ENCODE assay signal across 30 cellular contexts in the genomic region with DNA sequence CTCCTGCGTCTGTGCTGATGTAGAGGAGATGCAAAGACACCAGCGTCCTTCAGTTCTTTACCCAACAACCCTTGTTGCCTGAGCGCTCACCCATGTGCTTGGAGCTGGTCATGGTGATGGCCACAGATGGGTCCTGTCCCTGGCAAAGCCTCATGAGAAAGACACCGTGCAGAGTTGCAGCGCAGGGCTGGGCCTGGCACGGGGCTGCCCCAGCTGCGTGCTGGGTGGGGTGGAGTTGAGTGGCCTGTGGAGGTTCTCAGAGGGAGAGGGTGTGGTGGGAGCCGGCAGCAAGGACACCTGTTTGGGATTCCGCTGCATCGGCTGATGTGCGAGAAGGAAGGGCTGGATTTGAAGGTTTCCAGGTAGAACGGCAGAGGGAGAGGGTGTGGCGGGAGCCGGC.
DNase-seq lines count a peak whose midpoint lies in the region; ATAC-seq and TF ChIP-seq lines count a peak whose summit lies in the region.
"Had no signal": no experiment of that assay in that cellular context is flagged by ENCODE, and none has a peak within 500 bp of the region (broad histone marks: within the 10 kb centered on the region; RNA-seq: fewer than 3 reads in every experiment).

No MANE protein-coding gene starts in this region.

- H3K4me3 Mint-ChIP-seq in GM23338 (no peak overlapping the region), T-helper 17 cell (no peak overlapping the region), endothelial cell (ENCODE audit: unreplicated experiment) (peak overlapping the region; percentile 60), progenitor cell of endocrine pancreas (ENCODE audit: low read depth) (no peak overlapping the region)
- H3K4me3 Mint-ChIP-seq in activated T-helper 1 cell treated with anti-CD3 and anti-CD28 coated beads, Interleukin-12 subunit alpha, Interleukin-12 subunit beta, Interleukin-2, Interleukin-4 antibody, amounts not matched to agents 30 ng/mL and 10 ng/mL and 1 ng/mL, durations not matched to agents 14 hours and 24 hours and 36 hours = no peak overlapping the region
- H3K4me3 Mint-ChIP-seq: CD14-positive monocyte; CD8-positive, alpha-beta memory T cell had no signal

- no peaks in the 10 kb centered on the region for H3K27me3 ChIP-seq in GM23338 (ENCODE audit: insufficient read depth)
- H3K27me3 ChIP-seq: BE2C, SJCRH30 had no signal

- no peak overlapping the region for H3K4me2 ChIP-seq in GM23338
- H3K4me2 ChIP-seq: KMS-11 had no signal

- peaks cover 77% of the 10 kb centered on the region for H3K36me3 Mint-ChIP-seq in GM23338 (ENCODE audit: low read depth)
- H3K36me3 Mint-ChIP-seq in T-helper 17 cell (ENCODE audit: low read depth) = peaks cover 15% of the 10 kb centered on the region
- H3K36me3 Mint-ChIP-seq in endothelial cell (ENCODE audit: low read depth, unreplicated experiment) = peaks cover 47% of the 10 kb centered on the region
- H3K36me3 Mint-ChIP-seq in progenitor cell of endocrine pancreas (ENCODE audit: insufficient read depth) = peaks cover 43% of the 10 kb centered on the region
- peaks cover 59% of the 10 kb centered on the region for H3K36me3 Mint-ChIP-seq in activated T-helper 1 cell treated with anti-CD3 and anti-CD28 coated beads, Interleukin-12 subunit alpha, Interleukin-12 subunit beta, Interleukin-2, Interleukin-4 antibody, amounts not matched to agents 30 ng/mL and 10 ng/mL and 1 ng/mL, durations not matched to agents 14 hours and 24 hours and 36 hours (ENCODE audit: low read depth)

- H3K4me1 Mint-ChIP-seq in GM23338 (no peaks in the 10 kb centered on the region), T-helper 17 cell (peaks cover 22% of the 10 kb centered on the region), endothelial cell (ENCODE audit: unreplicated experiment) (peaks cover 3% of the 10 kb centered on the region), progenitor cell of endocrine pancreas (ENCODE audit: low read depth) (peaks cover 4% of the 10 kb centered on the region)
- peaks cover 13% of the 10 kb centered on the region for H3K4me1 Mint-ChIP-seq in activated T-helper 1 cell treated with anti-CD3 and anti-CD28 coated beads, Interleukin-12 subunit alpha, Interleukin-12 subunit beta, Interleukin-2, Interleukin-4 antibody, amounts not matched to agents 30 ng/mL and 10 ng/mL and 1 ng/mL, durations not matched to agents 14 hours and 24 hours and 36 hours (ENCODE audit: low read depth)
- H3K4me1 Mint-ChIP-seq: CD14-positive monocyte had no signal

- H3K27me3 Mint-ChIP-seq in GM23338 (ENCODE audit: insufficient read depth, low read depth, poor library complexity) (peaks cover 4% of the 10 kb centered on the region), T-helper 17 cell (no peaks in the 10 kb centered on the region), endothelial cell (ENCODE audit: unreplicated experiment) (peaks cover 9% of the 10 kb centered on the region), progenitor cell of endocrine pancreas (no peaks in the 10 kb centered on the region)
- no peaks in the 10 kb centered on the region for H3K27me3 Mint-ChIP-seq in activated T-helper 1 cell treated with anti-CD3 and anti-CD28 coated beads, Interleukin-12 subunit alpha, Interleukin-12 subunit beta, Interleukin-2, Interleukin-4 antibody, amounts not matched to agents 30 ng/mL and 10 ng/mL and 1 ng/mL, durations not matched to agents 14 hours and 24 hours and 36 hours (ENCODE audit: insufficient read depth)

- no peak overlapping the region for H3K4me3 ChIP-seq in GM23338
- H3K4me3 ChIP-seq: GM12878, SJCRH30 had no signal

- peaks cover 15% of the 10 kb centered on the region; the same call in 1 of the 2 replicates for H4K20me1 ChIP-seq in GM23338 (replicated peaks; ENCODE audit: insufficient read depth)

- no peaks in the 10 kb centered on the region for H3K9me2 ChIP-seq in GM23338 (ENCODE audit: insufficient read depth)

- ATAC-seq in GM23338 (no peak), T-helper 17 cell (no peak)
- ATAC-seq: GM12878, PC-3, Right ventricle myocardium inferior, SK-N-SH treated with all-trans-retinoic acid at 6 μM for 48 hours had no signal

- intact Hi-C loops in activated T-helper 1 cell treated with anti-CD3 and anti-CD28 coated beads, Interleukin-12 subunit alpha, Interleukin-12 subunit beta, Interleukin-2, Interleukin-4 antibody, amounts not matched to agents 30 ng/mL and 10 ng/mL and 1 ng/mL, durations not matched to agents 14 hours and 24 hours and 36 hours (cut with micrococcal nuclease) = no loop called here

- peaks cover 47% of the 10 kb centered on the region for H3K79me2 ChIP-seq in GM23338 (replicated peaks; ENCODE audit: insufficient read depth)

- H3F3A ChIP-seq in GM23338 (replicated peaks; ENCODE audit: low read depth) = no peaks in the 10 kb centered on the region

- H2AFZ ChIP-seq in GM23338 = no peak overlapping the region

- no peaks in the 10 kb centered on the region for H3K9me3 Mint-ChIP-seq in GM23338
- no peaks in the 10 kb centered on the region for H3K9me3 Mint-ChIP-seq in endothelial cell (ENCODE audit: unreplicated experiment)
- H3K9me3 Mint-ChIP-seq in progenitor cell of endocrine pancreas (ENCODE audit: low read depth) = peaks cover 4% of the 10 kb centered on the region
- peaks cover 20% of the 10 kb centered on the region for H3K9me3 Mint-ChIP-seq in activated T-helper 1 cell treated with anti-CD3 and anti-CD28 coated beads, Interleukin-12 subunit alpha, Interleukin-12 subunit beta, Interleukin-2, Interleukin-4 antibody, amounts not matched to agents 30 ng/mL and 10 ng/mL and 1 ng/mL, durations not matched to agents 14 hours and 24 hours and 36 hours

- H3K27ac Mint-ChIP-seq in GM23338 (peak overlapping the region; percentile 83; the same call in 1 of the 2 replicates), T-helper 17 cell (peak overlapping the region; percentile 91), endothelial cell (ENCODE audit: unreplicated experiment) (no peak overlapping the region), progenitor cell of endocrine pancreas (peak overlapping the region; percentile 16)
- no peak overlapping the region for H3K27ac Mint-ChIP-seq in activated T-helper 1 cell treated with anti-CD3 and anti-CD28 coated beads, Interleukin-12 subunit alpha, Interleukin-12 subunit beta, Interleukin-2, Interleukin-4 antibody, amounts not matched to agents 30 ng/mL and 10 ng/mL and 1 ng/mL, durations not matched to agents 14 hours and 24 hours and 36 hours

- H3K4me1 ChIP-seq in GM23338 (ENCODE audit: insufficient read depth) = no peaks in the 10 kb centered on the region
- H3K4me1 ChIP-seq: BE2C had no signal

- no peak for DNase-seq in GM23338 (ENCODE audit: low spot score)
- no peak for DNase-seq in T-helper 17 cell
- DNase-seq in endothelial cell (ENCODE audit: low spot score) = no peak
- no peak for DNase-seq in progenitor cell of endocrine pancreas (ENCODE audit: low spot score, unreplicated experiment)
- no peak for DNase-seq in activated T-helper 1 cell treated with anti-CD3 and anti-CD28 coated beads, Interleukin-12 subunit alpha, Interleukin-12 subunit beta, Interleukin-2, Interleukin-4 antibody, amounts not matched to agents 30 ng/mL and 10 ng/mL and 1 ng/mL, durations not matched to agents 14 hours and 24 hours and 36 hours (ENCODE audit: low spot score)
- DNase-seq in activated effector memory CD4-positive, alpha-beta T cell treated with anti-CD3 and anti-CD28 coated beads, Interleukin-2, amount 50 U/mL, for 16 hours = no peak
- no peak for DNase-seq in activated CD8-positive, alpha-beta memory T cell treated with anti-CD3 and anti-CD28 coated beads, Interleukin-2, amount 50 U/mL, for 4 hours
- DNase-seq: BE2C; CD8-positive, alpha-beta memory T cell; DMS 273 treated with DMSO at 0.1 percent for 48 hours; DMS79; EL; GDM1; GOT3; HCEC 1CT; IMR-90; MM.1S; NCI-H1092; NCI-H1436; NCI-H187; NCI-H526; NCI-H82; NK-92 treated with Interleukin-12 subunit alpha and Interleukin-12 subunit beta, amount 100 ng/mL, for 24 hours; PC-3; SJCRH30 had no signal

- TF ChIP-seq CTCF in GM23338 (conservative IDR thresholded peaks at IDR 0.05; ENCODE audit: low read depth in 2 of 2) (no peak), endothelial cell (IDR thresholded peaks at IDR 0.05; ENCODE audit: unreplicated experiment) (no peak), progenitor cell of endocrine pancreas (IDR thresholded peaks at IDR 0.05; ENCODE audit: unreplicated experiment) (no peak)

- H3K27ac ChIP-seq in GM23338 (ENCODE audit: low read depth) = no peak overlapping the region
- H3K27ac ChIP-seq: KMS-11, SJCRH30 had no signal

- no peaks in the 10 kb centered on the region for H3K9me3 ChIP-seq in T-helper 17 cell (ENCODE audit: control insufficient read depth, low read length, poor library complexity, severe bottlenecking)
- H3K9me3 ChIP-seq: BE2C, SJCRH30 had no signal

- H3K36me3 ChIP-seq in GM23338 (ENCODE audit: insufficient read depth) = no peaks in the 10 kb centered on the region; the same call in 1 of the 2 replicates

TF ChIP-seq in GM23338, 12 proteins besides CTCF, POLR2A, EP300 and RAD21:
- TF ChIP-seq ETS1 (IDR thresholded peaks at IDR 0.05) = no peak
- no peak for TF ChIP-seq EZH2phosphoT487 (IDR thresholded peaks at IDR 0.05; ENCODE audit: unreplicated experiment)

Comparison
In these comparisons a context has a peak if more than half of its experiments do, and no peak if none do; other contexts are left out.
1. H3K27ac Mint-ChIP-seq: peak in GM23338 (single experiment), T-helper 17 cell (single experiment) and progenitor cell of endocrine pancreas (single experiment); none in endothelial cell (single experiment) and activated T-helper 1 cell treated with anti-CD3 and anti-CD28 coated beads, Interleukin-12 subunit alpha, Interleukin-12 subunit beta, Interleukin-2, Interleukin-4 antibody, amounts not matched to agents 30 ng/mL and 10 ng/mL and 1 ng/mL, durations not matched to agents 14 hours and 24 hours and 36 hours (single experiment).